Comparison of ENCODE assay signal across 17 cellular contexts in the genomic region with DNA sequence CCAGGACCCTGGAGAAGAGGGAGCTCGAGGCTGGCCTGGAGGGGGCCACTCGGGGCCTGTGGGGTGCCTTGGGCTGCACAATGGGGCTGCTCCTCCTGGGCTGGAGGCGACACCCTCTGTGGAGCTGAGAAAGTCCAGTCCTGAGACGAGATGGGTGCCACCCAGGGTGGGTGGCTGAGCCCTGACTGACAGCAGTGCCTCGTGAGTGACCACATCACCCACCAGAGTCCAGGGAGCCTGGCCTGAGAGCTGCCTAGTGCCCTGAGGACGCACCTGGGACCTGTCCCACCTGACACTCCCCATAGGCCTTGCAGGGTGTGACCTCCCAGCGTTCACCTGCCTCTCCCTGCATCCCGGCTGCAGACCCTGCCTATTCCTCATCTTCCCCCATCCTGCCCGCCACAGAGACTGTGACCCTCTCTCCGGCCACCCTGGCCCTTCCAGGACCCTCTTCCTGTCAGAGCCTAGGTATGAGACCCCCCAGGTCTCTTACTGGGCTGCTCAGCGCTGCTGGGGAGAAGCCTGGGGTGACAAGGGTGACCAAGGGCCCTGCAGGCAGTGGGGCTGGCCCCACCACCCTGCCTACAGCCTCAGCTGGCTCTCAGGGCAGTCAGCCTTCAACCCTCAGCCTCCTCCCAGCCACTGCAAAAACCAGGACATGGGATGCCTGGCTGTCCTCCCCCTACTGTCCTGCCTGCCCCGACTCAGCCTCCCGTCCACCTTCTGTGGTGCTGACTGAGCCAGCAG. TPM values are rescaled to one million over a fixed set of nuclear protein-coding genes. Genes with fewer than 3 reads are reported as not detected.
A peak's percentile ranks its signal among the peaks of the same experiment; 100 is the strongest.
DNase-seq lines count a peak whose midpoint lies in the region; ATAC-seq and TF ChIP-seq lines count a peak whose summit lies in the region.
"Had no signal": no experiment of that assay in that cellular context is flagged by ENCODE, and none has a peak within 500 bp of the region (broad histone marks: within the 10 kb centered on the region; RNA-seq: fewer than 3 reads in every experiment).

No MANE protein-coding gene starts in this region.

- ATAC-seq in Right ventricle myocardium inferior (no peak), HG02610 (IDR thresholded peaks at IDR 0.05; ENCODE audit: unreplicated experiment) (no peak)
- ATAC-seq: HCT116 had no signal

- DNase-seq in left ventricle myocardium inferior (peak; percentile 11), Right ventricle myocardium inferior (ENCODE audit: missing footprints) (no peak), chondrocyte (ENCODE audit: low spot score) (peak; percentile 77), posterior vena cava (ENCODE audit: low spot score) (peak; percentile 73), NCI-H510A (lab: John Stamatoyannopoulos, UW) (no peak), AG08396 (ENCODE audit: low spot score) (no peak)
- DNase-seq: DMS79; NCI-H1105 treated with DMSO at 0.1 percent for 48 hours; NCI-H1694; NCI-H748 treated with DMSO at 0.1 percent for 48 hours; NK-92 treated with Interleukin-12 subunit alpha and Interleukin-12 subunit beta, amount 100 ng/mL, for 24 hours; Right ventricle myocardium superior had no signal

- no peak overlapping the region for H3K4me3 Mint-ChIP-seq in chondrocyte (ENCODE audit: unreplicated experiment)

- H3K36me3 ChIP-seq in left ventricle myocardium inferior: no peaks in the 10 kb centered on the region
- H3K36me3 ChIP-seq: Peyer's patch had no signal

- no peak overlapping the region for H3K27ac Mint-ChIP-seq in chondrocyte (ENCODE audit: unreplicated experiment)

- H3K9me3 Mint-ChIP-seq in chondrocyte (ENCODE audit: low read depth): no peaks in the 10 kb centered on the region

- TF ChIP-seq CTCF in left ventricle myocardium inferior (IDR thresholded peaks at IDR 0.05; ENCODE audit: borderline replicate concordance): no peak
- no peak for TF ChIP-seq CTCF in chondrocyte (IDR thresholded peaks at IDR 0.05)

- H3K36me3 Mint-ChIP-seq in chondrocyte (ENCODE audit: low read depth): no peaks in the 10 kb centered on the region

- no peak overlapping the region for H3K4me3 ChIP-seq in left ventricle myocardium inferior
- H3K4me3 ChIP-seq: Peyer's patch had no signal

- H3K4me1 ChIP-seq in left ventricle myocardium inferior: no peaks in the 10 kb centered on the region
- H3K4me1 ChIP-seq: Peyer's patch had no signal

- H3K27ac ChIP-seq in left ventricle myocardium inferior (replicated peaks): no peak overlapping the region
- H3K27ac ChIP-seq: C4-2B, Peyer's patch had no signal

- H3K27me3 ChIP-seq in left ventricle myocardium inferior (ENCODE audit: low read depth): peaks cover 8% of the 10 kb centered on the region
- H3K27me3 ChIP-seq: Peyer's patch had no signal

- intact Hi-C loops in left ventricle myocardium inferior (cut with micrococcal nuclease) (no loop called here), Right ventricle myocardium inferior (cut with DNase I) (no loop called here), posterior vena cava (cut with DNase I) (no loop called here)

- H3K9me3 ChIP-seq in left ventricle myocardium inferior (replicated peaks): no peaks in the 10 kb centered on the region
- H3K9me3 ChIP-seq: Peyer's patch had no signal

- peaks cover 5% of the 10 kb centered on the region for H3K27me3 Mint-ChIP-seq in chondrocyte (ENCODE audit: low read depth)

- no peaks in the 10 kb centered on the region for H3K4me1 Mint-ChIP-seq in chondrocyte (ENCODE audit: low read depth)

RNA-seq across cellular contexts. Expression of gene TNFRSF13B, which starts 41.2 kb away (rescaled TPM):
- not detected for total RNA-seq in left ventricle myocardium inferior
- not detected for total RNA-seq in Right ventricle myocardium inferior
- total RNA-seq in chondrocyte: not detected in 3 replicates
- total RNA-seq in posterior vena cava: not detected
- total RNA-seq: NCI-H460, Right ventricle myocardium superior had no signal

Comparison
In these comparisons a context has a peak if more than half of its experiments do, and no peak if none do; other contexts are left out.
1. DNase-seq: peak in left ventricle myocardium inferior (single experiment), chondrocyte (single experiment) and posterior vena cava (single experiment); none in Right ventricle myocardium inferior (single experiment), NCI-H510A (single experiment) and AG08396 (single experiment).